13 cellular contexts compared by ENCODE assay signal in the genomic region with DNA sequence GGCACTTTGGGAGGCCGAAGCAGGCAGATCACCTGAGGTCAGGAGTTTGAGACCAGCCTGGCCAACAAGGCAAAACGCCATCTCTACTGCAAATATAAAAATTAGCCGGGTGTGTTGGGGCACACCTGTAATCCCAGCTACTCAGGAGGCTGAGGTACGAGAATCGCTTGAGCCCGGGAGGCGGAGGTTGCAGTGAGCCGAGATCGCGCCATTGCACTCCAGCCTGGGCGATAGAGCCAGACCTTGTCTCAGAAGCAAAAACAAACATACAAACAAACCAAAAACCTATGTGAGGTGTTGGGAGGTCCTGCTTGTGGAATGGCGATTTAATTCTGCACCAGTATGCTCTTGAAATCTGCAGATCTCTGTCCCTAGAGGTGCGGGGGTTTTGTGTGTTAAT. TPM values are rescaled to one million over a fixed set of nuclear protein-coding genes. Genes with fewer than 3 reads are reported as not detected.
DNase-seq lines count a peak whose midpoint lies in the region; ATAC-seq and TF ChIP-seq lines count a peak whose summit lies in the region.
"Not testable (repeated sequence)": the region's sequence is repeated elsewhere in the genome, so short reads cannot be mapped to it uniquely, and the experiment has no call there.
"Had no signal": no experiment of that assay in that cellular context is flagged by ENCODE, and none has a peak within 500 bp of the region (broad histone marks: within the 10 kb centered on the region; RNA-seq: fewer than 3 reads in every experiment).

No MANE protein-coding gene starts in this region.

- H3K36me3 Mint-ChIP-seq in activated T-cell treated with anti-CD3 and anti-CD28 coated beads, Interleukin-2, amount 50 U/mL, for 4 hours (ENCODE audit: insufficient read depth); brain; natural killer cell treated with Interleukin-12 subunit alpha and Interleukin-12 subunit beta and Interleukin-15 and Interleukin-18, amount 100 ng/mL, for 72 hours; stimulated activated naive CD8-positive, alpha-beta T cell treated with anti-CD3 and anti-CD28 coated beads, Interleukin-15, Interleukin-2, amounts not matched to agents 100 ng/mL and 50 ng/mL, for 24 hours (ENCODE audit: low read depth): not testable (repeated sequence)

- H3K36me3 ChIP-seq in BLaER1; GM23248 (ENCODE audit: low read depth); SU-DHL-6 (ENCODE audit: low read length); left ventricle myocardium inferior: not testable (repeated sequence)

- H3K9ac ChIP-seq in BLaER1; SU-DHL-6 (ENCODE audit: low read length): not testable (repeated sequence)
- peak overlapping the region; percentile 94 for H3K9ac ChIP-seq in GM23248

- H3K4me3 ChIP-seq in BLaER1, result peak overlapping the region; percentile 75; the same call in 1 of the 2 replicates
- peak overlapping the region; percentile 93 for H3K4me3 ChIP-seq in GM23248
- H3K4me3 ChIP-seq in SU-DHL-6 (ENCODE audit: insufficient read depth, low read length, poor library complexity, severe bottlenecking), result not testable (repeated sequence)
- H3K4me3 ChIP-seq in left ventricle myocardium inferior, result peak overlapping the region; percentile 87

- H3K27me3 Mint-ChIP-seq in activated T-cell treated with anti-CD3 and anti-CD28 coated beads, Interleukin-2, amount 50 U/mL, for 4 hours (ENCODE audit: low read depth); brain; stimulated activated naive CD8-positive, alpha-beta T cell treated with anti-CD3 and anti-CD28 coated beads, Interleukin-15, Interleukin-2, amounts not matched to agents 100 ng/mL and 50 ng/mL, for 24 hours: not testable (repeated sequence)
- H3K27me3 Mint-ChIP-seq in natural killer cell treated with Interleukin-12 subunit alpha and Interleukin-12 subunit beta and Interleukin-15 and Interleukin-18, amount 100 ng/mL, for 72 hours, result peaks cover 0 to 19% of the 10 kb centered on the region in 2 donors

- H4K20me1 ChIP-seq in BLaER1, result peaks cover 44% of the 10 kb centered on the region
- not testable (repeated sequence) for H4K20me1 ChIP-seq in GM23248 (ENCODE audit: insufficient read depth); SU-DHL-6 (ENCODE audit: low read depth, low read length)

- TF ChIP-seq CTCF in SU-DHL-6 (IDR thresholded peaks at IDR 0.05; ENCODE audit: insufficient read depth, low read length, poor library complexity, severe bottlenecking); brain (conservative IDR thresholded peaks at IDR 0.05); left ventricle myocardium inferior (IDR thresholded peaks at IDR 0.05; ENCODE audit: borderline replicate concordance): not testable (repeated sequence)

- H3K9me2 ChIP-seq in GM23248 (ENCODE audit: insufficient read depth); SU-DHL-6 (replicated peaks; ENCODE audit: insufficient read depth, low read length): not testable (repeated sequence)

- ATAC-seq in activated T-cell treated with anti-CD3 and anti-CD28 coated beads, Interleukin-2, amount 50 U/mL, for 4 hours; natural killer cell treated with Interleukin-12 subunit alpha and Interleukin-12 subunit beta and Interleukin-15 and Interleukin-18, amount 100 ng/mL, for 72 hours: not testable (repeated sequence)

- not testable (repeated sequence) for H3K27me3 ChIP-seq in BLaER1; GM23248 (replicated peaks; ENCODE audit: insufficient read depth); SU-DHL-6 (ENCODE audit: low read length); left ventricle myocardium inferior (ENCODE audit: low read depth)

- H2AFZ ChIP-seq in GM23248; SU-DHL-6 (ENCODE audit: low read depth, low read length, severe bottlenecking): not testable (repeated sequence)

- H3K4me2 ChIP-seq in BLaER1, result peak overlapping the region; percentile 65
- H3K4me2 ChIP-seq in GM23248 (ENCODE audit: unreplicated experiment), result peak overlapping the region; percentile 76
- peak overlapping the region; percentile 73 for H3K4me2 ChIP-seq in SU-DHL-6 (ENCODE audit: low read depth, low read length, poor library complexity, severe bottlenecking)

- H3K4me1 ChIP-seq in BLaER1 (peaks cover 10% of the 10 kb centered on the region), left ventricle myocardium inferior (peaks cover 24% of the 10 kb centered on the region)
- not testable (repeated sequence) for H3K4me1 ChIP-seq in GM23248 (ENCODE audit: insufficient read depth)

- in situ Hi-C loops in GM23248 (cut with MboI), result not testable (repeated sequence)

- not testable (repeated sequence) for H3K9me3 ChIP-seq in BLaER1; GM23248 (ENCODE audit: low read depth); SU-DHL-6 (ENCODE audit: insufficient read depth, low read length); left ventricle myocardium inferior (replicated peaks)

- not testable (repeated sequence) for H3F3A ChIP-seq in GM23248 (ENCODE audit: insufficient read depth); SU-DHL-6 (ENCODE audit: insufficient read depth)

- intact Hi-C loops in left ventricle myocardium inferior (cut with micrococcal nuclease), result not testable (repeated sequence)

- H3K27ac ChIP-seq in BLaER1; SU-DHL-6 (ENCODE audit: low read depth, low read length); left ventricle myocardium inferior (replicated peaks): not testable (repeated sequence)
- H3K27ac ChIP-seq in GM23248, result peak overlapping the region; percentile 84

- DNase-seq in GM23248; activated T-cell treated with anti-CD3 and anti-CD28 coated beads, Interleukin-2, amount 50 U/mL, for 4 hours; left ventricle myocardium inferior; natural killer cell treated with Interleukin-12 subunit alpha and Interleukin-12 subunit beta and Interleukin-15 and Interleukin-18, amount 100 ng/mL, for 72 hours (ENCODE audit: low spot score): not testable (repeated sequence)

- peak overlapping the region; percentile 80 for H3K4me3 Mint-ChIP-seq in activated T-cell treated with anti-CD3 and anti-CD28 coated beads, Interleukin-2, amount 50 U/mL, for 4 hours
- H3K4me3 Mint-ChIP-seq in brain, result peak overlapping the region; percentile 79 to 88 (median 83)
- H3K4me3 Mint-ChIP-seq in natural killer cell treated with Interleukin-12 subunit alpha and Interleukin-12 subunit beta and Interleukin-15 and Interleukin-18, amount 100 ng/mL, for 72 hours, result peak overlapping the region; percentile 95
- H3K4me3 Mint-ChIP-seq in stimulated activated naive CD8-positive, alpha-beta T cell treated with anti-CD3 and anti-CD28 coated beads, Interleukin-15, Interleukin-2, amounts not matched to agents 100 ng/mL and 50 ng/mL, for 24 hours, result peak overlapping the region; percentile 86

- H3K27ac Mint-ChIP-seq in brain, result peak overlapping the region in 1 of 5 experiments; percentile 12
- H3K27ac Mint-ChIP-seq in natural killer cell treated with Interleukin-12 subunit alpha and Interleukin-12 subunit beta and Interleukin-15 and Interleukin-18, amount 100 ng/mL, for 72 hours; stimulated activated naive CD8-positive, alpha-beta T cell treated with anti-CD3 and anti-CD28 coated beads, Interleukin-15, Interleukin-2, amounts not matched to agents 100 ng/mL and 50 ng/mL, for 24 hours: not testable (repeated sequence)

- H3K9me3 Mint-ChIP-seq in activated T-cell treated with anti-CD3 and anti-CD28 coated beads, Interleukin-2, amount 50 U/mL, for 4 hours; brain; natural killer cell treated with Interleukin-12 subunit alpha and Interleukin-12 subunit beta and Interleukin-15 and Interleukin-18, amount 100 ng/mL, for 72 hours; stimulated activated naive CD8-positive, alpha-beta T cell treated with anti-CD3 and anti-CD28 coated beads, Interleukin-15, Interleukin-2, amounts not matched to agents 100 ng/mL and 50 ng/mL, for 24 hours: not testable (repeated sequence)

- H3K79me2 ChIP-seq in GM23248 (ENCODE audit: insufficient read depth) (peaks cover 61% of the 10 kb centered on the region), SU-DHL-6 (ENCODE audit: insufficient read depth, low read length) (peaks cover 39% of the 10 kb centered on the region)

- H3K4me1 Mint-ChIP-seq in activated T-cell treated with anti-CD3 and anti-CD28 coated beads, Interleukin-2, amount 50 U/mL, for 4 hours (ENCODE audit: low read depth), result peaks cover 36% of the 10 kb centered on the region
- peaks cover 26% of the 10 kb centered on the region for H3K4me1 Mint-ChIP-seq in brain
- peaks cover 29 to 32% of the 10 kb centered on the region in 2 donors for H3K4me1 Mint-ChIP-seq in natural killer cell treated with Interleukin-12 subunit alpha and Interleukin-12 subunit beta and Interleukin-15 and Interleukin-18, amount 100 ng/mL, for 72 hours (ENCODE audit: low read depth in 2 of 2)
- peaks cover 40% of the 10 kb centered on the region for H3K4me1 Mint-ChIP-seq in stimulated activated naive CD8-positive, alpha-beta T cell treated with anti-CD3 and anti-CD28 coated beads, Interleukin-15, Interleukin-2, amounts not matched to agents 100 ng/mL and 50 ng/mL, for 24 hours (ENCODE audit: low read depth)

- 72 to 82% methylated on average over 9 to 13 of the region's 13 CpGs for WGBS in GM23248 (ENCODE audit: low coverage in 1 of 2, low lambda C conversion rate in 2 of 2, missing lambda C conversion rate in 2 of 2), 2 experiments

RNA-seq across cellular contexts. Expression of a gene that starts 1.4 kb away (rescaled TPM):
- total RNA-seq in GM23248 (2014; rRNA removed; shearing (Covaris generic)), result 211 and 212 TPM in 2 replicates
- 442 and 443 TPM in 2 replicates for polyA plus RNA-seq in GM23248 (2016; fragmentation: Nextera tagmentation; extraction: Ambion mirVana)
- total RNA-seq in activated T-cell treated with anti-CD3 and anti-CD28 coated beads, Interleukin-2, amount 50 U/mL, for 4 hours, result 10 to 100 TPM; 49.2 to 60.3 (median 54.3) TPM
- 89.5 TPM for polyA plus RNA-seq in brain (ENCODE audit: insufficient read depth, low read depth, low replicate concordance)
- 42.5 TPM for total RNA-seq in left ventricle myocardium inferior
- 10 to 100 TPM; 49.5 to 80.0 TPM for total RNA-seq in natural killer cell treated with Interleukin-12 subunit alpha and Interleukin-12 subunit beta and Interleukin-15 and Interleukin-18, amount 100 ng/mL, for 72 hours

RNA-seq across cellular contexts. Expression of a gene that starts 41.0 kb away (rescaled TPM):
- not detected in 2 replicates for total RNA-seq in GM23248 (2014; rRNA removed; shearing (Covaris generic))
- polyA plus RNA-seq in GM23248 (2016; fragmentation: Nextera tagmentation; extraction: Ambion mirVana) (not detected in 2 replicates), brain (ENCODE audit: insufficient read depth, low read depth, low replicate concordance) (not detected)
- not detected for total RNA-seq in activated T-cell treated with anti-CD3 and anti-CD28 coated beads, Interleukin-2, amount 50 U/mL, for 4 hours
- total RNA-seq in left ventricle myocardium inferior, result not detected
- not detected for total RNA-seq in natural killer cell treated with Interleukin-12 subunit alpha and Interleukin-12 subunit beta and Interleukin-15 and Interleukin-18, amount 100 ng/mL, for 72 hours
- total RNA-seq: cardiac muscle cell, esophagus mucosa, left lobe of liver, mucosa of gallbladder, Right ventricle myocardium inferior had no signal
- polyA plus RNA-seq: cardiac muscle cell had no signal
